In genomic region chr11:61922539-61922938, GRCh38 we compare ENCODE assay signal across 9 cellular contexts. TPM values are rescaled to one million over a fixed set of nuclear protein-coding genes. Genes with fewer than 3 reads are reported as not detected.
A peak's percentile ranks its signal among the peaks of the same experiment; 100 is the strongest.
DNase-seq lines count a peak whose midpoint lies in the region; ATAC-seq and TF ChIP-seq lines count a peak whose summit lies in the region.
"Had no signal": no experiment of that assay in that cellular context is flagged by ENCODE, and none has a peak within 500 bp of the region (broad histone marks: within the 10 kb centered on the region; RNA-seq: fewer than 3 reads in every experiment).

No MANE protein-coding gene starts in this region.

- peaks cover 14% of the 10 kb centered on the region for H3K4me1 ChIP-seq in BE2C

- no peaks in the 10 kb centered on the region for H3K27me3 ChIP-seq in BE2C

- DNase-seq in BE2C (peak; percentile 82), SIG-M5 (lab: John Stamatoyannopoulos, UW) (peak; percentile 23), fibroblast of the aortic adventitia (ENCODE audit: low read depth) (peak; percentile 94), omental fat pad (ENCODE audit: low spot score) (no peak), putamen (ENCODE audit: low spot score) (no peak), NCI-H1930 (lab: John Stamatoyannopoulos, UW) (no peak)
- DNase-seq: DMS53 had no signal

- H3K4me3 ChIP-seq in BE2C (ENCODE audit: low read depth, low read length) (no peak overlapping the region), fibroblast of the aortic adventitia (ENCODE audit: low read depth, low read length) (no peak overlapping the region)

- ATAC-seq in omental fat pad (ENCODE audit: low FRiP score) (peak; percentile 72), HG03571 (IDR thresholded peaks at IDR 0.05; ENCODE audit: unreplicated experiment) (no peak), GM19467 (IDR thresholded peaks at IDR 0.05; ENCODE audit: unreplicated experiment) (no peak)

- H3K9me3 ChIP-seq in BE2C = no peaks in the 10 kb centered on the region

- no peaks in the 10 kb centered on the region for H3K36me3 ChIP-seq in BE2C

- TF ChIP-seq CTCF in BE2C (IDR thresholded peaks at IDR 0.05; ENCODE audit: low read depth, low read length) (no peak), fibroblast of the aortic adventitia (IDR thresholded peaks at IDR 0.05; ENCODE audit: insufficient read depth, low read length) (no peak), omental fat pad (IDR thresholded peaks at IDR 0.05) (no peak)

RNA-seq across cellular contexts. Expression of gene RAB3IL1, which starts 5.2 kb away (rescaled TPM):
- 42.9 TPM for polyA plus RNA-seq in BE2C (2012; ENCODE audit: insufficient read depth, insufficient read length, low read depth)
- total RNA-seq in fibroblast of the aortic adventitia (ENCODE audit: low replicate concordance) = 17.1 and 50.7 TPM in 2 replicates
- 10 to 100 TPM; 18.5 to 37.8 (median 25.4) TPM for total RNA-seq in omental fat pad

RNA-seq across cellular contexts. Expression of gene BEST1, which starts 27.6 kb away (rescaled TPM):
- 1.5 TPM for polyA plus RNA-seq in BE2C (2012; ENCODE audit: insufficient read depth, insufficient read length, low read depth)
- total RNA-seq in fibroblast of the aortic adventitia (ENCODE audit: low replicate concordance) (3.1 and 3.4 TPM in 2 replicates), omental fat pad (10 to 100 TPM in 3 of 4 donors, 1 to 10 TPM in 1; 5.8 to 17.0 (median 12.0) TPM)

RNA-seq across cellular contexts. Expression of gene FADS3, which starts 31.2 kb away (rescaled TPM):
- 21.4 TPM for polyA plus RNA-seq in BE2C (2012; ENCODE audit: insufficient read depth, insufficient read length, low read depth)
- total RNA-seq in fibroblast of the aortic adventitia (ENCODE audit: low replicate concordance) (22.1 and 35.9 TPM in 2 replicates), omental fat pad (100 to 1,000 TPM; 111 to 285 (median 246) TPM)

RNA-seq across cellular contexts. Expression of gene FTH1, which starts 44.9 kb away (rescaled TPM):
- polyA plus RNA-seq in BE2C (2012; ENCODE audit: insufficient read depth, insufficient read length, low read depth) = 1,702 TPM
- total RNA-seq in fibroblast of the aortic adventitia (ENCODE audit: low replicate concordance) = 1,813 and 2,631 TPM in 2 replicates
- 1,000 to 10,000 TPM; 3,477 to 7,075 (median 4,643) TPM for total RNA-seq in omental fat pad

Comparison
In these comparisons a context has a peak if more than half of its experiments do, and no peak if none do; other contexts are left out.
1. DNase-seq: peak in BE2C (single experiment), SIG-M5 (single experiment) and fibroblast of the aortic adventitia (single experiment); none in omental fat pad (single experiment), putamen (single experiment) and NCI-H1930 (0 of 2).